7 cellular contexts compared by ENCODE assay signal in the genomic region with DNA sequence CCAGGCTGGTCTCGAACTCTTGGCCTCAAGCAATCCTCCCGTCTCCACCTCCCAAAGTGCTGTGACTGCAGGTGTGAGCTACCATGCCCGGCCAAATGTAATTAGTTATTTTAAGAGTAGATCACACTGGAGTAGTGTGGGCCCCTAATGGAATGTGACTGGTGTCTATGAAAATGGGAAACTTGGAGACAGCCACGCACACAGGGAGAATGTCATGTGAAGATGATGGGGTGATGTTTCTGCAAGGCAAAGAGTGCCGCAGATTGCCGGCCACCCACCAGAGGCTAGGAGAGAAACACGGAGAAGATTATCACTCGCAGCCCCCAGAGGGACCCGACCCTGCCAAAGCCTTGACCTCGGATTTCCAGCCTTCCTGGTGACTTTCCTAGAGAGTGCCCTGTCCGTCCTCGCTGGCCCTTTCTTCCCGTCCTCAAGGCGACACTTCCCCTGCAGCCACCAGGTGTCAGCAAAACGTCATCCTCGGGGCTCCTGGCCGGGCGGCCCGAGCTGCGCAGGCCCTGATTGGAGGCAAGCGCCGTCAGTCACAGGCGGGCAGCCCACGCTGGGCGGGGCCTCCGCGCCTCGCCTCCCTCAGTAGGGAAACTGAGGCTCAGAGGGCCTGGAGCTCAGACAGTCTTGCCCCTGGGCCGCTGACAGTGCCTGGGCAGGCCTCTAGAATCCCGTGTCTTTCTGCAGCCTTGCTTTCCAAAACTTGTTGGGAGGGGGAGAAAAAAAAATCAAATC. TPM values are rescaled to one million over a fixed set of nuclear protein-coding genes. Genes with fewer than 3 reads are reported as not detected.
DNase-seq lines count a peak whose midpoint lies in the region; ATAC-seq, FAIRE-seq and TF ChIP-seq lines count a peak whose summit lies in the region.

No MANE protein-coding gene starts in this region.

- intact Hi-C loops in ovary (cut with DNase I) = no loop called here

- no peaks in the 10 kb centered on the region for H3K9me3 ChIP-seq in RWPE2 (ENCODE audit: severe bottlenecking)
- H3K9me3 ChIP-seq in ovary = no peaks in the 10 kb centered on the region

- H3K36me3 ChIP-seq in RWPE2 (ENCODE audit: low read depth) (no peaks in the 10 kb centered on the region), ovary (no peaks in the 10 kb centered on the region)

- H3K4me3 ChIP-seq in RWPE2 (ENCODE audit: severe bottlenecking) (no peak overlapping the region), ovary (no peak overlapping the region)

- TF ChIP-seq CTCF in RWPE2 (IDR thresholded peaks at IDR 0.05; ENCODE audit: poor library complexity, severe bottlenecking) (peak; percentile 88), ovary (IDR thresholded peaks at IDR 0.05) (peak in 1 of 3 donors; percentile 20)

- peak; percentile 96 for DNase-seq in GM12892 (ENCODE audit: insufficient read length)
- DNase-seq in Kasumi-1 (lab: John Stamatoyannopoulos, UW) = peak; percentile 47 to 62
- DNase-seq in RWPE2 (ENCODE audit: low spot score) = peak; percentile 78
- peak; percentile 4 to 49 (median 30) for DNase-seq in activated naive CD4-positive, alpha-beta T cell (lab: John Stamatoyannopoulos, UW)
- DNase-seq in germinal center (ENCODE audit: low spot score) = peak; percentile 98
- peak; percentile 32 to 76 (median 50) for DNase-seq in ovary
- DNase-seq in ureter (ENCODE audit: low spot score) = peak; percentile 81

- peak; percentile 97 for ATAC-seq in RWPE2 (ENCODE audit: low read depth)

- TF ChIP-seq EP300 in ovary (IDR thresholded peaks at IDR 0.05) = no peak

- H3K27ac ChIP-seq in RWPE2 (ENCODE audit: poor library complexity, severe bottlenecking) (no peak overlapping the region), ovary (no peak overlapping the region)

- no peaks in the 10 kb centered on the region for H3K27me3 ChIP-seq in RWPE2 (ENCODE audit: insufficient read depth, poor library complexity, severe bottlenecking)
- H3K27me3 ChIP-seq in ovary = no peaks in the 10 kb centered on the region

- 9 to 10% (median 10%) methylated on average over 30 of the region's 30 CpGs for WGBS in ovary, 3 donors

- FAIRE-seq in GM12892 (lab: Jason Lieb, UNC) = peak; percentile 75

- no peak for TF ChIP-seq POLR2A in GM12892 (IDR thresholded peaks at IDR 0.05; ENCODE audit: low read depth, low read length)
- TF ChIP-seq POLR2A in ovary (IDR thresholded peaks at IDR 0.05) = no peak

- H3K4me1 ChIP-seq in RWPE2 (ENCODE audit: insufficient read depth, poor library complexity, severe bottlenecking) = no peaks in the 10 kb centered on the region
- H3K4me1 ChIP-seq in ovary (ENCODE audit: insufficient read depth) = no peaks in the 10 kb centered on the region

RNA-seq across cellular contexts. Expression of gene CRYBB2, which starts 16.3 kb away (rescaled TPM):
- polyA plus RNA-seq in GM12892 (2012; ENCODE audit: missing spikeins) = not detected
- total RNA-seq in ovary (under 1 TPM in 2 of 7 donors, not detected in 5; 0.30 to 0.42 TPM), ureter (0.47 TPM)
- polyA plus RNA-seq in ovary = under 1 TPM in 1 of 2 donors, not detected in 1; 0.08 TPM

RNA-seq across cellular contexts. Expression of gene CRYBB3, which starts 36.1 kb away (rescaled TPM):
- polyA plus RNA-seq in GM12892 (2012; ENCODE audit: missing spikeins) = not detected
- total RNA-seq in ovary = under 1 TPM in 2 of 7 donors, not detected in 5; 0.30 to 0.69 TPM
- polyA plus RNA-seq in ovary = not detected
- total RNA-seq in ureter = not detected

Comparison
In these comparisons a context has a peak if more than half of its experiments do, and no peak if none do; other contexts are left out.
1. DNase-seq: peak in every context shown above with its lines; median percentile 98 in germinal center; 96 in GM12892; 81 in ureter; 78 in RWPE2; 54 in Kasumi-1; 50 in ovary; 30 in activated naive CD4-positive, alpha-beta T cell.